Comparison of ENCODE assay signal across 10 cellular contexts in the genomic region with DNA sequence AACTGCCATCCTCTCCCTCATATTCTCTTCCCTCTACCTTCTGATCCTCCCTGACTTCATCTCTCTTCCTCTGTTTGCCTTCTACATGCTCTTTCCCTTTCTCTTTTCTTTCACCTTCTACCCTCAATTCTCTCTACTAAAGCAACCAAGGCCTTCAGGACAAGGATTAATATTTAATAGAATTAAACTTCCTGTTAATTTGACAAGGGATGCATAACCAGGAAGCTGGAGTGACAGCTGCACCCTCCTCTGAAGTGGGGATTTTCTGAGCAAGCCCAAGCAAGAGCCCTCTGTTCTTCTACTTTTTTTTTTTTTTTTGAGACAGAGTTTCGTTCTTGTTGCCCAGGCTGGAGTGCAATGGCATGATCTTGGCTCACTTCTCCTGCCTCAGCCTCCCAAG.
DNase-seq lines count a peak whose midpoint lies in the region; ATAC-seq and TF ChIP-seq lines count a peak whose summit lies in the region.
"Had no signal": no experiment of that assay in that cellular context is flagged by ENCODE, and none has a peak within 500 bp of the region (broad histone marks: within the 10 kb centered on the region; RNA-seq: fewer than 3 reads in every experiment).

No MANE protein-coding gene starts in this region.

- H3K27me3 ChIP-seq in HL-60 (ENCODE audit: insufficient read depth, poor library complexity, severe bottlenecking) (no peaks in the 10 kb centered on the region), colonic mucosa (no peaks in the 10 kb centered on the region)
- H3K27me3 ChIP-seq: gastrocnemius medialis had no signal

- H3K36me3 Mint-ChIP-seq in activated CD4-positive, alpha-beta memory T cell treated with anti-CD3 and anti-CD28 coated beads for 36 hours, result no peaks in the 10 kb centered on the region
- H3K36me3 Mint-ChIP-seq in activated CD4-positive, alpha-beta memory T cell treated with anti-CD3 and anti-CD28 coated beads, Interleukin-2, amount 10 ng/mL, durations not matched to agents 7 days and 5 days (ENCODE audit: low read depth), result peaks cover 4% of the 10 kb centered on the region
- H3K36me3 Mint-ChIP-seq in osteocyte (ENCODE audit: unreplicated experiment), result no peaks in the 10 kb centered on the region

- no peak overlapping the region for H3K4me3 Mint-ChIP-seq in activated CD4-positive, alpha-beta memory T cell treated with anti-CD3 and anti-CD28 coated beads for 36 hours
- no peak overlapping the region for H3K4me3 Mint-ChIP-seq in activated CD4-positive, alpha-beta memory T cell treated with anti-CD3 and anti-CD28 coated beads, Interleukin-2, amount 10 ng/mL, durations not matched to agents 7 days and 5 days
- peak overlapping the region; percentile 17 to 49 for H3K4me3 Mint-ChIP-seq in stimulated activated naive CD8-positive, alpha-beta T cell treated with anti-CD3 and anti-CD28 coated beads, Interleukin-15, amount 100 ng/mL, for 72 hours
- no peak overlapping the region for H3K4me3 Mint-ChIP-seq in osteocyte (ENCODE audit: unreplicated experiment)

- CTCF ChIA-PET in activated CD4-positive, alpha-beta memory T cell treated with anti-CD3 and anti-CD28 coated beads for 36 hours (lab: Charles Lee), result no interaction called here
- CTCF ChIA-PET in activated CD4-positive, alpha-beta memory T cell treated with anti-CD3 and anti-CD28 coated beads, Interleukin-2, amount 10 ng/mL, durations not matched to agents 7 days and 5 days (lab: Charles Lee), result no interaction called here

- no peak for DNase-seq in activated CD4-positive, alpha-beta memory T cell treated with anti-CD3 and anti-CD28 coated beads for 36 hours
- DNase-seq in activated CD4-positive, alpha-beta memory T cell treated with anti-CD3 and anti-CD28 coated beads, Interleukin-2, amount 10 ng/mL, durations not matched to agents 7 days and 5 days, result no peak
- DNase-seq in HL-60 (ENCODE audit: low read depth in 1 of 2, low spot score in 1 of 2) (peak in 1 of 2 experiments; percentile 25), colonic mucosa (no peak), osteocyte (ENCODE audit: extremely low spot score, unreplicated experiment) (no peak), GOT3 (lab: John Stamatoyannopoulos, UW) (no peak)
- DNase-seq in stimulated activated naive CD8-positive, alpha-beta T cell treated with anti-CD3 and anti-CD28 coated beads, Interleukin-15, amount 100 ng/mL, for 72 hours, result no peak
- DNase-seq: gastrocnemius medialis, SHP77 had no signal

- H3K4me1 Mint-ChIP-seq in activated CD4-positive, alpha-beta memory T cell treated with anti-CD3 and anti-CD28 coated beads for 36 hours (ENCODE audit: low read depth), result peaks cover 75% of the 10 kb centered on the region
- H3K4me1 Mint-ChIP-seq in activated CD4-positive, alpha-beta memory T cell treated with anti-CD3 and anti-CD28 coated beads, Interleukin-2, amount 10 ng/mL, durations not matched to agents 7 days and 5 days, result peaks cover 45% of the 10 kb centered on the region
- peaks cover 81% of the 10 kb centered on the region for H3K4me1 Mint-ChIP-seq in stimulated activated naive CD8-positive, alpha-beta T cell treated with anti-CD3 and anti-CD28 coated beads, Interleukin-15, amount 100 ng/mL, for 72 hours
- H3K4me1 Mint-ChIP-seq in osteocyte (ENCODE audit: unreplicated experiment), result peaks cover 21% of the 10 kb centered on the region

- H3K9me3 Mint-ChIP-seq in activated CD4-positive, alpha-beta memory T cell treated with anti-CD3 and anti-CD28 coated beads for 36 hours, result no peaks in the 10 kb centered on the region
- H3K9me3 Mint-ChIP-seq in activated CD4-positive, alpha-beta memory T cell treated with anti-CD3 and anti-CD28 coated beads, Interleukin-2, amount 10 ng/mL, durations not matched to agents 7 days and 5 days, result no peaks in the 10 kb centered on the region
- H3K9me3 Mint-ChIP-seq in stimulated activated naive CD8-positive, alpha-beta T cell treated with anti-CD3 and anti-CD28 coated beads, Interleukin-15, amount 100 ng/mL, for 72 hours, result no peaks in the 10 kb centered on the region
- H3K9me3 Mint-ChIP-seq in osteocyte (ENCODE audit: unreplicated experiment), result no peaks in the 10 kb centered on the region

- no peak overlapping the region for H3K4me3 ChIP-seq in HL-60 (replicated peaks; ENCODE audit: insufficient read depth, low read length)
- no peak overlapping the region for H3K4me3 ChIP-seq in colonic mucosa
- H3K4me3 ChIP-seq: gastrocnemius medialis had no signal

- no peaks in the 10 kb centered on the region for H3K4me1 ChIP-seq in colonic mucosa

- no peaks in the 10 kb centered on the region for H3K36me3 ChIP-seq in colonic mucosa
- H3K36me3 ChIP-seq: gastrocnemius medialis had no signal

- ATAC-seq in stimulated activated naive CD8-positive, alpha-beta T cell treated with anti-CD3 and anti-CD28 coated beads, Interleukin-15, amount 100 ng/mL, for 72 hours, result no peak
- ATAC-seq in GM21619 (IDR thresholded peaks at IDR 0.05; ENCODE audit: unreplicated experiment), result no peak
- ATAC-seq: gastrocnemius medialis had no signal

- H3K27ac ChIP-seq in HL-60 (replicated peaks), result peak overlapping the region; percentile 79
- peak overlapping the region; percentile 44 for H3K27ac ChIP-seq in colonic mucosa

- H3K27me3 Mint-ChIP-seq in activated CD4-positive, alpha-beta memory T cell treated with anti-CD3 and anti-CD28 coated beads for 36 hours, result no peaks in the 10 kb centered on the region
- peaks cover 2% of the 10 kb centered on the region for H3K27me3 Mint-ChIP-seq in activated CD4-positive, alpha-beta memory T cell treated with anti-CD3 and anti-CD28 coated beads, Interleukin-2, amount 10 ng/mL, durations not matched to agents 7 days and 5 days
- no peaks in the 10 kb centered on the region for H3K27me3 Mint-ChIP-seq in stimulated activated naive CD8-positive, alpha-beta T cell treated with anti-CD3 and anti-CD28 coated beads, Interleukin-15, amount 100 ng/mL, for 72 hours
- peaks cover 10% of the 10 kb centered on the region for H3K27me3 Mint-ChIP-seq in osteocyte (ENCODE audit: unreplicated experiment)

- no peak overlapping the region for H3K9ac ChIP-seq in colonic mucosa (ENCODE audit: low read depth in 2 of 2, low read length in 2 of 2)

- intact Hi-C loops in activated CD4-positive, alpha-beta memory T cell treated with anti-CD3 and anti-CD28 coated beads for 36 hours (cut with micrococcal nuclease), result loop anchor here (10.0 kb wide), 3 partner anchors 247 to 1863 kb away; partner anchors contain the start of gene CYSLTR2
- intact Hi-C loops in colonic mucosa (cut with DNase I), result no loop called here

- no peaks in the 10 kb centered on the region for H3K9me3 ChIP-seq in colonic mucosa
- H3K9me3 ChIP-seq: gastrocnemius medialis had no signal

- POLR2A ChIA-PET in activated CD4-positive, alpha-beta memory T cell treated with anti-CD3 and anti-CD28 coated beads for 36 hours (lab: Charles Lee), result no interaction called here
- POLR2A ChIA-PET in activated CD4-positive, alpha-beta memory T cell treated with anti-CD3 and anti-CD28 coated beads, Interleukin-2, amount 10 ng/mL, durations not matched to agents 7 days and 5 days (lab: Charles Lee), result no interaction called here

- peak overlapping the region; percentile 7 for H3K27ac Mint-ChIP-seq in activated CD4-positive, alpha-beta memory T cell treated with anti-CD3 and anti-CD28 coated beads for 36 hours
- H3K27ac Mint-ChIP-seq in activated CD4-positive, alpha-beta memory T cell treated with anti-CD3 and anti-CD28 coated beads, Interleukin-2, amount 10 ng/mL, durations not matched to agents 7 days and 5 days, result no peak overlapping the region
- peak overlapping the region; percentile 78 to 96 for H3K27ac Mint-ChIP-seq in stimulated activated naive CD8-positive, alpha-beta T cell treated with anti-CD3 and anti-CD28 coated beads, Interleukin-15, amount 100 ng/mL, for 72 hours
- no peak overlapping the region for H3K27ac Mint-ChIP-seq in osteocyte (ENCODE audit: unreplicated experiment)

- no peak for TF ChIP-seq CTCF in HL-60 (IDR thresholded peaks at IDR 0.05; ENCODE audit: insufficient read depth, low read length)
- TF ChIP-seq CTCF in colonic mucosa (IDR thresholded peaks at IDR 0.05), result no peak
- TF ChIP-seq CTCF in osteocyte (IDR thresholded peaks at IDR 0.05), result no peak

Comparison
In these comparisons a context has a peak if more than half of its experiments do, and no peak if none do; other contexts are left out.
1. H3K27ac Mint-ChIP-seq: peak in activated CD4-positive, alpha-beta memory T cell treated with anti-CD3 and anti-CD28 coated beads for 36 hours (single experiment) and stimulated activated naive CD8-positive, alpha-beta T cell treated with anti-CD3 and anti-CD28 coated beads, Interleukin-15, amount 100 ng/mL, for 72 hours (2 of 2); none in activated CD4-positive, alpha-beta memory T cell treated with anti-CD3 and anti-CD28 coated beads, Interleukin-2, amount 10 ng/mL, durations not matched to agents 7 days and 5 days (single experiment) and osteocyte (single experiment).
2. H3K4me3 Mint-ChIP-seq: peak in stimulated activated naive CD8-positive, alpha-beta T cell treated with anti-CD3 and anti-CD28 coated beads, Interleukin-15, amount 100 ng/mL, for 72 hours (2 of 2); none in activated CD4-positive, alpha-beta memory T cell treated with anti-CD3 and anti-CD28 coated beads for 36 hours (single experiment), activated CD4-positive, alpha-beta memory T cell treated with anti-CD3 and anti-CD28 coated beads, Interleukin-2, amount 10 ng/mL, durations not matched to agents 7 days and 5 days (single experiment) and osteocyte (single experiment).